In genomic region chr10:70272925-70273316, GRCh38 we compare ENCODE assay signal across 8 cellular contexts. TPM values are rescaled to one million over a fixed set of nuclear protein-coding genes. Genes with fewer than 3 reads are reported as not detected.
DNase-seq lines count a peak whose midpoint lies in the region; ATAC-seq, FAIRE-seq and TF ChIP-seq lines count a peak whose summit lies in the region.

No MANE protein-coding gene starts in this region.

- H3K27me3 Mint-ChIP-seq in central memory CD8-positive, alpha-beta T cell, result no peaks in the 10 kb centered on the region
- peaks cover 8% of the 10 kb centered on the region for H3K27me3 Mint-ChIP-seq in neural progenitor cell (ENCODE audit: insufficient read depth, low read depth)

- H3K9me3 ChIP-seq in DOHH2 (ENCODE audit: control insufficient read depth, insufficient read depth, low read length) (peaks cover 5% of the 10 kb centered on the region; the same call in 1 of the 2 replicates), neural progenitor cell (ENCODE audit: low read depth) (no peaks in the 10 kb centered on the region), MG63 (no peaks in the 10 kb centered on the region)

- H3K4me2 ChIP-seq in DOHH2 (ENCODE audit: low read length) (peak overlapping the region; percentile 59), neural progenitor cell (no peak overlapping the region)

- DNase-seq in LNCaP clone FGC (ENCODE audit: low read depth) (no peak), neural progenitor cell (ENCODE audit: low spot score) (no peak), urothelium cell line (ENCODE audit: low spot score) (no peak), MG63 (no peak), amygdala (lab: John Stamatoyannopoulos, UW) (no peak)
- DNase-seq in central memory CD8-positive, alpha-beta T cell (ENCODE audit: low spot score in 2 of 2), result no peak

- H3K4me3 ChIP-seq in DOHH2 (ENCODE audit: low read length) (peak overlapping the region; percentile 33), LNCaP clone FGC (ENCODE audit: low read depth, low read length) (no peak overlapping the region), neural progenitor cell (no peak overlapping the region), MG63 (no peak overlapping the region)

- H3K27ac Mint-ChIP-seq in central memory CD8-positive, alpha-beta T cell (ENCODE audit: low read depth), result peak overlapping the region; percentile 84
- no peak overlapping the region for H3K27ac Mint-ChIP-seq in neural progenitor cell

- H3K4me3 Mint-ChIP-seq in central memory CD8-positive, alpha-beta T cell, result no peak overlapping the region
- no peak overlapping the region for H3K4me3 Mint-ChIP-seq in neural progenitor cell

- no peaks in the 10 kb centered on the region for H3K79me2 ChIP-seq in DOHH2 (ENCODE audit: control insufficient read depth, low read length)
- no peaks in the 10 kb centered on the region for H3K79me2 ChIP-seq in neural progenitor cell (ENCODE audit: low read depth)

- no peak for FAIRE-seq in urothelium cell line (lab: Jason Lieb, UNC)

- H3K4me1 ChIP-seq in DOHH2 (ENCODE audit: control insufficient read depth, low read length) (peaks cover 16% of the 10 kb centered on the region), neural progenitor cell (no peaks in the 10 kb centered on the region)

- no peaks in the 10 kb centered on the region for H3K36me3 Mint-ChIP-seq in central memory CD8-positive, alpha-beta T cell (ENCODE audit: insufficient read depth)
- H3K36me3 Mint-ChIP-seq in neural progenitor cell, result no peaks in the 10 kb centered on the region

- TF ChIP-seq CTCF in DOHH2 (IDR thresholded peaks at IDR 0.05; ENCODE audit: low read depth, low read length, poor library complexity, severe bottlenecking), result peak; percentile 79
- TF ChIP-seq CTCF in LNCaP clone FGC (IDR thresholded peaks at IDR 0.05; ENCODE audit: control insufficient read depth, extremely low read depth, insufficient read depth), result peak; percentile 43
- peak; percentile 45 for TF ChIP-seq CTCF in neural progenitor cell (IDR thresholded peaks at IDR 0.05)

- H3K9ac ChIP-seq in neural progenitor cell, result no peak overlapping the region

- H3K36me3 ChIP-seq in DOHH2 (ENCODE audit: control insufficient read depth, low read length) (no peaks in the 10 kb centered on the region), neural progenitor cell (no peaks in the 10 kb centered on the region), MG63 (no peaks in the 10 kb centered on the region)

- H3K9me2 ChIP-seq in DOHH2 (replicated peaks; ENCODE audit: control insufficient read depth, low read length), result no peaks in the 10 kb centered on the region

- no peaks in the 10 kb centered on the region for H3K9me3 Mint-ChIP-seq in central memory CD8-positive, alpha-beta T cell
- H3K9me3 Mint-ChIP-seq in neural progenitor cell, result peaks cover 5% of the 10 kb centered on the region

- peak; percentile 46 for ATAC-seq in GM19463 (IDR thresholded peaks at IDR 0.05; ENCODE audit: unreplicated experiment)
- ATAC-seq in central memory CD8-positive, alpha-beta T cell (replicated peaks; ENCODE audit: extremely low read depth, poor library complexity, severe bottlenecking), result peak; percentile 75

- H3F3A ChIP-seq in DOHH2 (ENCODE audit: control insufficient read depth, insufficient read depth) (no peaks in the 10 kb centered on the region), neural progenitor cell (ENCODE audit: low read depth) (no peaks in the 10 kb centered on the region)

- no peak overlapping the region for H2AFZ ChIP-seq in neural progenitor cell (replicated peaks)

- H4K20me1 ChIP-seq in DOHH2 (ENCODE audit: control insufficient read depth, insufficient read depth, low read depth, low read length) (no peaks in the 10 kb centered on the region), neural progenitor cell (ENCODE audit: low read depth) (no peaks in the 10 kb centered on the region)

- H3K4me1 Mint-ChIP-seq in central memory CD8-positive, alpha-beta T cell, result peaks cover 7% of the 10 kb centered on the region
- H3K4me1 Mint-ChIP-seq in neural progenitor cell, result peaks cover 7% of the 10 kb centered on the region

- no peaks in the 10 kb centered on the region for H3K27me3 ChIP-seq in DOHH2 (ENCODE audit: control insufficient read depth, low read length)
- no peaks in the 10 kb centered on the region for H3K27me3 ChIP-seq in neural progenitor cell
- H3K27me3 ChIP-seq in MG63, result no peaks in the 10 kb centered on the region

- H3K27ac ChIP-seq in DOHH2 (ENCODE audit: low read depth, low read length), result no peak overlapping the region
- no peak overlapping the region for H3K27ac ChIP-seq in neural progenitor cell

RNA-seq across cellular contexts. Expression of gene NPFFR1, which starts 10.9 kb away (rescaled TPM):
- 0.06 TPM in 1 of 2 replicates, not detected in the other for total RNA-seq in neural progenitor cell (ENCODE audit: low replicate concordance)
- not detected in 2 replicates for total RNA-seq in MG63 (2014; rRNA removed; shearing (Covaris generic); ENCODE audit: low replicate concordance)

RNA-seq across cellular contexts. Expression of gene PPA1, which starts 39.7 kb away (rescaled TPM):
- 134 and 203 TPM in 2 replicates for total RNA-seq in neural progenitor cell (ENCODE audit: low replicate concordance)
- total RNA-seq in MG63 (2014; rRNA removed; shearing (Covaris generic); ENCODE audit: low replicate concordance), result 437 and 481 TPM in 2 replicates
